Comparison of ENCODE assay signal across 8 cellular contexts in genomic region chr15:73982251-73982962, GRCh38. TPM values are rescaled to one million over a fixed set of nuclear protein-coding genes. Genes with fewer than 3 reads are reported as not detected.
DNase-seq lines count a peak whose midpoint lies in the region; ATAC-seq and TF ChIP-seq lines count a peak whose summit lies in the region.

No MANE protein-coding gene starts in this region.

- H3K27ac Mint-ChIP-seq in activated CD8-positive, alpha-beta T cell treated with anti-CD3 and anti-CD28 coated beads, Interleukin-2, amount 10 ng/mL, durations not matched to agents 7 days and 5 days, result peak overlapping the region; percentile 91

- peak overlapping the region; percentile 89 for H3K27ac ChIP-seq in rectal smooth muscle tissue (ENCODE audit: low read depth, low read length)

- TF ChIP-seq CTCF in BJ (IDR thresholded peaks at IDR 0.05; ENCODE audit: insufficient read depth, low read depth, low read length), result no peak

- H3K4me1 Mint-ChIP-seq in activated CD8-positive, alpha-beta T cell treated with anti-CD3 and anti-CD28 coated beads, Interleukin-2, amount 10 ng/mL, durations not matched to agents 7 days and 5 days (ENCODE audit: low read depth), result peaks cover 53% of the 10 kb centered on the region

- H3K36me3 Mint-ChIP-seq in activated CD8-positive, alpha-beta T cell treated with anti-CD3 and anti-CD28 coated beads, Interleukin-2, amount 10 ng/mL, durations not matched to agents 7 days and 5 days (ENCODE audit: low read depth), result peaks cover 6% of the 10 kb centered on the region

- H3K27me3 ChIP-seq in BJ (ENCODE audit: control insufficient read depth, insufficient read depth, low read length) (no peaks in the 10 kb centered on the region), rectal smooth muscle tissue (ENCODE audit: control insufficient read depth, insufficient read depth, low read length) (no peaks in the 10 kb centered on the region)

- ATAC-seq in HG03108 (IDR thresholded peaks at IDR 0.05; ENCODE audit: unreplicated experiment) (peak; percentile 58), GM21423 (IDR thresholded peaks at IDR 0.05; ENCODE audit: unreplicated experiment) (no peak), HG03521 (IDR thresholded peaks at IDR 0.05; ENCODE audit: unreplicated experiment) (no peak), GM19328 (IDR thresholded peaks at IDR 0.05; ENCODE audit: unreplicated experiment) (no peak)
- ATAC-seq in activated CD8-positive, alpha-beta T cell treated with anti-CD3 and anti-CD28 coated beads, Interleukin-2, amount 10 ng/mL, durations not matched to agents 7 days and 5 days, result peak; percentile 70

- H3K4me1 ChIP-seq in rectal smooth muscle tissue (ENCODE audit: control insufficient read depth, insufficient read depth, low read length), result peaks cover 32% of the 10 kb centered on the region

- CTCF ChIA-PET in BJ (lab: Yijun Ruan, JAX), result interaction anchor here (0.6 to 3.4 kb wide), 11 partner anchors 8 to 1124 kb away, joined by 3 to 34 read pairs (median 7); partner anchors contain the start of gene STOML1
- CTCF ChIA-PET in activated CD8-positive, alpha-beta T cell treated with anti-CD3 and anti-CD28 coated beads, Interleukin-2, amount 10 ng/mL, durations not matched to agents 7 days and 5 days (lab: Charles Lee), result interaction anchor here (1.0 to 4.4 kb wide), 4 partner anchors 9 to 338 kb away, joined by 3 to 39 read pairs (median 14); partner anchors contain the start of genes PML and STOML1

- peaks cover 7% of the 10 kb centered on the region for H3K27me3 Mint-ChIP-seq in activated CD8-positive, alpha-beta T cell treated with anti-CD3 and anti-CD28 coated beads, Interleukin-2, amount 10 ng/mL, durations not matched to agents 7 days and 5 days (ENCODE audit: low read depth)

- DNase-seq in BJ (ENCODE audit: low read depth) (peak; percentile 69), head of caudate nucleus (peak in 41 of 42 donors; percentile 25 to 85 (median 65))
- DNase-seq in activated CD8-positive, alpha-beta T cell treated with anti-CD3 and anti-CD28 coated beads, Interleukin-2, amount 10 ng/mL, durations not matched to agents 7 days and 5 days, result peak; percentile 49

- H3K9ac ChIP-seq in rectal smooth muscle tissue (ENCODE audit: low read length), result no peak overlapping the region

- POLR2A ChIA-PET in BJ (lab: Charles Lee), result interaction anchor here (0.6 to 0.8 kb wide), 3 partner anchors 57 to 71 kb away, joined by 3 to 4 read pairs (median 3); no protein-coding TSS in a partner anchor
- POLR2A ChIA-PET in activated CD8-positive, alpha-beta T cell treated with anti-CD3 and anti-CD28 coated beads, Interleukin-2, amount 10 ng/mL, durations not matched to agents 7 days and 5 days (lab: Charles Lee), result interaction anchor here (0.8 to 2.5 kb wide), 3 partner anchors 9 to 14 kb away, joined by 4 to 19 read pairs (median 6); partner anchors contain the start of genes PML and STOML1

- H3K36me3 ChIP-seq in BJ (ENCODE audit: control insufficient read depth, insufficient read depth, low read length) (peaks cover 1% of the 10 kb centered on the region), rectal smooth muscle tissue (ENCODE audit: control insufficient read depth, insufficient read depth, low read length) (no peaks in the 10 kb centered on the region)

- no peaks in the 10 kb centered on the region for H3K9me3 Mint-ChIP-seq in activated CD8-positive, alpha-beta T cell treated with anti-CD3 and anti-CD28 coated beads, Interleukin-2, amount 10 ng/mL, durations not matched to agents 7 days and 5 days (ENCODE audit: insufficient read depth)

- no peak overlapping the region for H3K4me3 ChIP-seq in BJ (ENCODE audit: low read depth, low read length)
- peak overlapping the region; percentile 6 for H3K4me3 ChIP-seq in rectal smooth muscle tissue (ENCODE audit: low read length)

- intact Hi-C loops in head of caudate nucleus (cut with DNase I), result loop anchor here (10.0 kb wide), 1 partner anchor 62 kb away; no protein-coding TSS in a partner anchor

- peak overlapping the region; percentile 22 for H3K4me3 Mint-ChIP-seq in activated CD8-positive, alpha-beta T cell treated with anti-CD3 and anti-CD28 coated beads, Interleukin-2, amount 10 ng/mL, durations not matched to agents 7 days and 5 days

RNA-seq across cellular contexts. Expression of gene STOML1, which starts 9.7 kb away (rescaled TPM):
- 13.2 and 18.3 TPM in 2 replicates for polyA plus RNA-seq in BJ (2011; rRNA removed)
- polyA minus RNA-seq in BJ (2011; rRNA and poly(A)+ RNA removed), result 6.4 and 13.4 TPM in 2 replicates
- 10 to 100 TPM; 10.8 to 10.9 TPM for total RNA-seq in activated CD8-positive, alpha-beta T cell treated with anti-CD3 and anti-CD28 coated beads, Interleukin-2, amount 10 ng/mL, durations not matched to agents 7 days and 5 days

RNA-seq across cellular contexts. Expression of gene PML, which starts 12.1 kb away (rescaled TPM):
- 10.7 and 14.3 TPM in 2 replicates for polyA plus RNA-seq in BJ (2011; rRNA removed)
- polyA minus RNA-seq in BJ (2011; rRNA and poly(A)+ RNA removed), result 22.8 and 32.7 TPM in 2 replicates
- 100 to 1,000 TPM; 108 to 115 TPM for total RNA-seq in activated CD8-positive, alpha-beta T cell treated with anti-CD3 and anti-CD28 coated beads, Interleukin-2, amount 10 ng/mL, durations not matched to agents 7 days and 5 days

RNA-seq across cellular contexts. Expression of gene LOXL1, which starts 56.1 kb away (rescaled TPM):
- 59.1 and 92.9 TPM in 2 replicates for polyA plus RNA-seq in BJ (2011; rRNA removed)
- 133 and 185 TPM in 2 replicates for polyA minus RNA-seq in BJ (2011; rRNA and poly(A)+ RNA removed)
- total RNA-seq in activated CD8-positive, alpha-beta T cell treated with anti-CD3 and anti-CD28 coated beads, Interleukin-2, amount 10 ng/mL, durations not matched to agents 7 days and 5 days, result 1 to 10 TPM; 5.9 to 8.4 TPM

Comparison
In these comparisons a context has a peak if more than half of its experiments do, and no peak if none do; other contexts are left out.
1. ATAC-seq: peak in HG03108 (single experiment) and activated CD8-positive, alpha-beta T cell treated with anti-CD3 and anti-CD28 coated beads, Interleukin-2, amount 10 ng/mL, durations not matched to agents 7 days and 5 days (single experiment); none in GM21423 (single experiment), HG03521 (single experiment) and GM19328 (single experiment).
2. Peak in every context shown above with its lines, with median percentiles within 50 percentile points of each other: DNase-seq.